Comparison of ENCODE assay signal across 8 cellular contexts in genomic region chr17:29579866-29580771, GRCh38. TPM values are rescaled to one million over a fixed set of nuclear protein-coding genes. Genes with fewer than 3 reads are reported as not detected.
DNase-seq lines count a peak whose midpoint lies in the region; ATAC-seq and TF ChIP-seq lines count a peak whose summit lies in the region.

No MANE protein-coding gene starts in this region.

- H3K4me3 Mint-ChIP-seq in CD14-positive monocyte (no peak overlapping the region), endothelial cell (ENCODE audit: unreplicated experiment) (peak overlapping the region; percentile 65)
- no peak overlapping the region for H3K4me3 Mint-ChIP-seq in stimulated activated naive B cell treated with anti-CD40 and anti-IgM and Interleukin-4, amounts not matched to agents 10 μg/mL and 1 μg/mL and 100 μg/mL, for 72 hours

- peak; percentile 84 for TF ChIP-seq CTCF in CD14-positive monocyte (IDR thresholded peaks at IDR 0.05)
- peak; percentile 75 for TF ChIP-seq CTCF in endothelial cell (IDR thresholded peaks at IDR 0.05; ENCODE audit: unreplicated experiment)

- peak; percentile 97 to 99 for ATAC-seq in stimulated activated naive B cell treated with anti-CD40 and anti-IgM and Interleukin-4, amounts not matched to agents 10 μg/mL and 1 μg/mL and 100 μg/mL, for 72 hours (replicated peaks)

- H3K9me3 Mint-ChIP-seq in CD14-positive monocyte (no peaks in the 10 kb centered on the region), endothelial cell (ENCODE audit: unreplicated experiment) (no peaks in the 10 kb centered on the region)
- peaks cover 2 to 4% of the 10 kb centered on the region in 2 donors for H3K9me3 Mint-ChIP-seq in stimulated activated naive B cell treated with anti-CD40 and anti-IgM and Interleukin-4, amounts not matched to agents 10 μg/mL and 1 μg/mL and 100 μg/mL, for 72 hours

- intact Hi-C loops in CD14-positive monocyte (cut with micrococcal nuclease) = loop anchor here (2.0 to 10.0 kb wide), 3 partner anchors 39 to 512 kb away; no protein-coding TSS in a partner anchor

- DNase-seq in CD14-positive monocyte (ENCODE audit: low spot score) = peak; percentile 86
- DNase-seq in GM19240 (ENCODE audit: insufficient read length, low spot score) = peak; percentile 97
- DNase-seq in HK-2 (ENCODE audit: unreplicated experiment) = peak; percentile 86
- DNase-seq in NOMO-1 (lab: John Stamatoyannopoulos, UW; ENCODE audit: unreplicated experiment in 2 of 2) = peak; percentile 69 to 71
- peak; percentile 80 for DNase-seq in activated CD8-positive, alpha-beta memory T cell treated with anti-CD3 and anti-CD28 coated beads, Interleukin-2, amount 50 U/mL, for 24 hours (ENCODE audit: extremely low read depth)
- DNase-seq in endothelial cell (ENCODE audit: low spot score) = peak; percentile 78
- DNase-seq in mucosa of gallbladder (ENCODE audit: low spot score) = peak; percentile 86
- peak; percentile 84 for DNase-seq in stimulated activated naive B cell treated with anti-CD40 and anti-IgM and Interleukin-4, amounts not matched to agents 10 μg/mL and 1 μg/mL and 100 μg/mL, for 72 hours

- H3K27ac Mint-ChIP-seq in CD14-positive monocyte (peak overlapping the region in 3 of 7 donors; percentile 10 to 51 (median 45)), endothelial cell (ENCODE audit: unreplicated experiment) (peak overlapping the region; percentile 54)
- H3K27ac Mint-ChIP-seq in stimulated activated naive B cell treated with anti-CD40 and anti-IgM and Interleukin-4, amounts not matched to agents 10 μg/mL and 1 μg/mL and 100 μg/mL, for 72 hours = peak overlapping the region; percentile 84

- H3K4me1 Mint-ChIP-seq in CD14-positive monocyte = peaks cover 16% of the 10 kb centered on the region
- peaks cover 19% of the 10 kb centered on the region for H3K4me1 Mint-ChIP-seq in endothelial cell (ENCODE audit: unreplicated experiment)
- peaks cover 36 to 38% of the 10 kb centered on the region in 2 donors for H3K4me1 Mint-ChIP-seq in stimulated activated naive B cell treated with anti-CD40 and anti-IgM and Interleukin-4, amounts not matched to agents 10 μg/mL and 1 μg/mL and 100 μg/mL, for 72 hours

- H3K36me3 Mint-ChIP-seq in CD14-positive monocyte (peaks cover 51 to 84% of the 10 kb centered on the region in 2 donors), endothelial cell (ENCODE audit: low read depth, unreplicated experiment) (peaks cover 31% of the 10 kb centered on the region)
- H3K36me3 Mint-ChIP-seq in stimulated activated naive B cell treated with anti-CD40 and anti-IgM and Interleukin-4, amounts not matched to agents 10 μg/mL and 1 μg/mL and 100 μg/mL, for 72 hours = peaks cover 51 to 61% of the 10 kb centered on the region in 2 donors

- no peaks in the 10 kb centered on the region for H3K27me3 Mint-ChIP-seq in CD14-positive monocyte (ENCODE audit: low read depth in 3 of 3)
- H3K27me3 Mint-ChIP-seq in endothelial cell (ENCODE audit: unreplicated experiment) = peaks cover 23% of the 10 kb centered on the region
- H3K27me3 Mint-ChIP-seq in stimulated activated naive B cell treated with anti-CD40 and anti-IgM and Interleukin-4, amounts not matched to agents 10 μg/mL and 1 μg/mL and 100 μg/mL, for 72 hours = no peaks in the 10 kb centered on the region

RNA-seq across cellular contexts. Expression of gene GIT1, which starts 9.3 kb away (rescaled TPM):
- polyA plus RNA-seq in CD14-positive monocyte = 1 to 10 TPM; 3.1 to 4.4 TPM
- 116 TPM for total RNA-seq in endothelial cell (ENCODE audit: unreplicated experiment)
- total RNA-seq in mucosa of gallbladder = 56.1 TPM

RNA-seq across cellular contexts. Expression of gene TP53I13, which starts 11.6 kb away (rescaled TPM):
- polyA plus RNA-seq in CD14-positive monocyte = 10 to 100 TPM in 1 of 2 donors, 1 to 10 TPM in 1; 9.4 to 14.4 TPM
- total RNA-seq in endothelial cell (ENCODE audit: unreplicated experiment) = 15.7 TPM
- 109 TPM for total RNA-seq in mucosa of gallbladder

RNA-seq across cellular contexts. Expression of gene ANKRD13B, which starts 12.8 kb away (rescaled TPM):
- polyA plus RNA-seq in CD14-positive monocyte = not detected
- total RNA-seq in endothelial cell (ENCODE audit: unreplicated experiment) = 7.6 TPM
- 13.4 TPM for total RNA-seq in mucosa of gallbladder

RNA-seq across cellular contexts. Expression of gene ABHD15, which starts 13.3 kb away (rescaled TPM):
- 1 to 10 TPM; 3.1 to 3.6 TPM for polyA plus RNA-seq in CD14-positive monocyte
- total RNA-seq in endothelial cell (ENCODE audit: unreplicated experiment) (1.7 TPM), mucosa of gallbladder (23.7 TPM)

RNA-seq across cellular contexts. Expression of gene CORO6, which starts 42.6 kb away (rescaled TPM):
- polyA plus RNA-seq in CD14-positive monocyte = not detected
- total RNA-seq in endothelial cell (ENCODE audit: unreplicated experiment) (13.0 TPM), mucosa of gallbladder (12.9 TPM)

Comparison
In these comparisons a context has a peak if more than half of its experiments do, and no peak if none do; other contexts are left out.
1. Peak in every context shown above with its lines: DNase-seq and ATAC-seq.